In the genomic region with DNA sequence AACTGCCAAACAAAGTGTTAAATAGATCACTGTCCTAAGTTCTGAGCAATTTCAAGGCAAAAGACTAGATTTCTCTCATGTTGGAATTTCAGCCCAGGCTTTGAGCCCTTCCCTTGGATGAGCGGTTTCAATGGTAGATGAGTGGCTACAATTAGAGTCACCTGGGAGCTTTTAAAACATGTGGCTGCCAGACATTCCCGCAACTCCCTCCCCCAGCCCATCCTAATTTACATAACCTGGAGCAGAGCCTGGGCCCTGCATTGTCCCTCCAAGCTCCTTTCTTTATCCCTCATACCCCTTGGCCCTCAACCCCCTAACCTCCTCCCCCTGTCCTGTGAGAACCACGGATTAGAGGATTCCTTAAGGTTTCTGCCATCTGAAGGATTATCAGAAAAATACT, we compare ENCODE assay signal across 29 cellular contexts.
DNase-seq lines count a peak whose midpoint lies in the region; ATAC-seq and TF ChIP-seq lines count a peak whose summit lies in the region.
"Had no signal": no experiment of that assay in that cellular context is flagged by ENCODE, and none has a peak within 500 bp of the region (broad histone marks: within the 10 kb centered on the region; RNA-seq: fewer than 3 reads in every experiment).

No MANE protein-coding gene starts in this region.

- DNase-seq in NCI-H1105 treated with DMSO at 0.1 percent for 48 hours (lab: John Stamatoyannopoulos, UW) (peak; percentile 23), NCI-H1105 (lab: John Stamatoyannopoulos, UW) (no peak), WTC11 (ENCODE audit: low spot score) (peak; percentile 46), iPS DF 6.9 (ENCODE audit: low read depth, low spot score) (peak; percentile 33), body of pancreas (no peak), COLO668 (lab: John Stamatoyannopoulos, UW; ENCODE audit: unreplicated experiment) (no peak)
- DNase-seq: activated effector memory CD4-positive, alpha-beta T cell treated with Interleukin-2 at 50 U/mL for 16 hours; activated naive CD8-positive, alpha-beta T cell treated with anti-CD3 and anti-CD28 coated beads for 36 hours; activated T-cell treated with anti-CD3 and anti-CD28 coated beads for 4 hours; CD4-positive, CD25-positive, alpha-beta regulatory T cell; dorsolateral prefrontal cortex; GOT3; hippocampal formation; kidney; naive B cell; NCI-H1092; NCI-H774; PC-3; stimulated activated naive CD4-positive, alpha-beta T cell treated with Interleukin-2 at 50 U/mL for 16 hours had no signal

- H3K27ac Mint-ChIP-seq in WTC11: no peak overlapping the region
- H3K27ac Mint-ChIP-seq: activated CD4-positive, alpha-beta T cell treated with anti-CD3 and anti-CD28 coated beads for 36 hours; activated naive CD8-positive, alpha-beta T cell treated with anti-CD3 and anti-CD28 coated beads for 36 hours; CD4-positive, CD25-positive, alpha-beta regulatory T cell; IgD-negative memory B cell; mesothelial cell of epicardium; naive B cell; T-helper 2 cell treated with Interferon-gamma antibody and Interleukin-4, amounts not matched to agents 5 μg/mL and 100 μg/mL, for 36 hours had no signal

- POLR2A ChIA-PET in WTC11 (lab: Charles Lee): no interaction called here

- no peak overlapping the region for H3K4me3 Mint-ChIP-seq in WTC11
- H3K4me3 Mint-ChIP-seq: activated CD4-positive, alpha-beta T cell treated with anti-CD3 and anti-CD28 coated beads for 36 hours; activated naive CD8-positive, alpha-beta T cell treated with anti-CD3 and anti-CD28 coated beads for 36 hours; CD4-positive, CD25-positive, alpha-beta regulatory T cell; IgD-negative memory B cell; mesothelial cell of epicardium; naive B cell; T-helper 2 cell treated with Interferon-gamma antibody and Interleukin-4, amounts not matched to agents 5 μg/mL and 100 μg/mL, for 36 hours had no signal

- no peak overlapping the region for H3K4me3 ChIP-seq in HUES64 (ENCODE audit: low read length)
- no peak overlapping the region for H3K4me3 ChIP-seq in iPS DF 6.9 (ENCODE audit: low read length)
- H3K4me3 ChIP-seq in body of pancreas: no peak overlapping the region
- H3K4me3 ChIP-seq: dorsolateral prefrontal cortex, gastroesophageal sphincter, thoracic aorta, vagina had no signal

- WGBS in HUES64: 28% methylated on average over 3 of the region's 3 CpGs
- no CpG with 5 or more reads among the region's 3 CpGs for WGBS in iPS DF 6.9 (ENCODE audit: insufficient coverage, insufficient read length)
- WGBS in body of pancreas, 2 donors: 71 to 76% methylated on average over 3 of the region's 3 CpGs

- ATAC-seq in WTC11 (peak; percentile 98), HG03457 (IDR thresholded peaks at IDR 0.05; ENCODE audit: unreplicated experiment) (no peak), body of pancreas (no peak)
- ATAC-seq: gastroesophageal sphincter, PC-3 had no signal

- no peaks in the 10 kb centered on the region; the same call in 1 of the 2 replicates for H3K27me3 Mint-ChIP-seq in WTC11 (ENCODE audit: low read depth)

- H3K27me3 ChIP-seq in HUES64 (ENCODE audit: insufficient read depth, low read length) (no peaks in the 10 kb centered on the region), iPS DF 6.9 (ENCODE audit: control insufficient read depth, insufficient read depth, low read length) (no peaks in the 10 kb centered on the region), body of pancreas (no peaks in the 10 kb centered on the region)
- H3K27me3 ChIP-seq: dorsolateral prefrontal cortex, gastroesophageal sphincter, vagina had no signal

- no peak for TF ChIP-seq POLR2A in body of pancreas (IDR thresholded peaks at IDR 0.05)

- H3K27ac ChIP-seq in HUES64 (ENCODE audit: low read depth, low read length): 0 out of 2 replicates have a peak overlapping the region, but pooled peaks have one; percentile 11
- H3K27ac ChIP-seq in iPS DF 6.9 (ENCODE audit: low read length): no peak overlapping the region
- H3K27ac ChIP-seq in body of pancreas: no peak overlapping the region
- H3K27ac ChIP-seq: 22Rv1, gastroesophageal sphincter, thoracic aorta, vagina had no signal

- intact Hi-C loops in body of pancreas (cut with DNase I): no loop called here

- H3K4me1 Mint-ChIP-seq in WTC11: peaks cover 20% of the 10 kb centered on the region
- H3K4me1 Mint-ChIP-seq: activated CD4-positive, alpha-beta T cell treated with anti-CD3 and anti-CD28 coated beads for 36 hours; activated naive CD8-positive, alpha-beta T cell treated with anti-CD3 and anti-CD28 coated beads for 36 hours; CD4-positive, CD25-positive, alpha-beta regulatory T cell; IgD-negative memory B cell; mesothelial cell of epicardium; naive B cell had no signal

- H3K9me3 ChIP-seq in HUES64 (ENCODE audit: insufficient read depth, low read depth, low read length) (0 out of 2 replicates have a peak, but pooled peaks cover 4% of the 10 kb centered on the region), iPS DF 6.9 (ENCODE audit: control insufficient read depth, insufficient read depth, low read length) (no peaks in the 10 kb centered on the region), body of pancreas (no peaks in the 10 kb centered on the region)
- H3K9me3 ChIP-seq: gastroesophageal sphincter, thoracic aorta, vagina had no signal

- TF ChIP-seq CTCF in WTC11 (IDR thresholded peaks at IDR 0.05): no peak
- no peak for TF ChIP-seq CTCF in body of pancreas (IDR thresholded peaks at IDR 0.05)

- peaks cover 27% of the 10 kb centered on the region for H3K9me3 Mint-ChIP-seq in WTC11
- H3K9me3 Mint-ChIP-seq: activated naive CD8-positive, alpha-beta T cell treated with anti-CD3 and anti-CD28 coated beads for 36 hours; T-helper 2 cell treated with Interferon-gamma antibody and Interleukin-4, amounts not matched to agents 5 μg/mL and 100 μg/mL, for 36 hours had no signal

- peaks cover 16% of the 10 kb centered on the region for H3K36me3 Mint-ChIP-seq in WTC11
- H3K36me3 Mint-ChIP-seq: activated naive CD8-positive, alpha-beta T cell treated with anti-CD3 and anti-CD28 coated beads for 36 hours; CD4-positive, CD25-positive, alpha-beta regulatory T cell; IgD-negative memory B cell; naive B cell had no signal

- H3K36me3 ChIP-seq in HUES64 (ENCODE audit: insufficient read depth, low read length) (no peaks in the 10 kb centered on the region), iPS DF 6.9 (ENCODE audit: control insufficient read depth, insufficient read depth, low read length) (no peaks in the 10 kb centered on the region), body of pancreas (replicated peaks in 1 of 2; ENCODE audit: insufficient read depth in 1 of 2, low read depth in 2 of 2) (no peaks in the 10 kb centered on the region)
- H3K36me3 ChIP-seq: gastroesophageal sphincter, thoracic aorta, vagina had no signal

- H3K4me1 ChIP-seq in HUES64 (ENCODE audit: insufficient read depth, low read length) (peaks cover 23% of the 10 kb centered on the region; the same call in 1 of the 2 replicates), iPS DF 6.9 (ENCODE audit: control insufficient read depth, insufficient read depth, low read length) (no peaks in the 10 kb centered on the region), body of pancreas (no peaks in the 10 kb centered on the region)
- H3K4me1 ChIP-seq: gastroesophageal sphincter, vagina had no signal

- no peak overlapping the region for H3K9ac ChIP-seq in HUES64 (ENCODE audit: low read depth, low read length)

- CTCF ChIA-PET in WTC11 (lab: Charles Lee): interaction anchor here (0.9 to 1.3 kb wide), 4 partner anchors 19 to 113 kb away, joined by 3 to 4 read pairs (median 4); no protein-coding TSS in a partner anchor

TF ChIP-seq in WTC11, 78 proteins besides CTCF, POLR2A, EP300 and RAD21 (continues in another document):
- TF ChIP-seq, protein P1, sequence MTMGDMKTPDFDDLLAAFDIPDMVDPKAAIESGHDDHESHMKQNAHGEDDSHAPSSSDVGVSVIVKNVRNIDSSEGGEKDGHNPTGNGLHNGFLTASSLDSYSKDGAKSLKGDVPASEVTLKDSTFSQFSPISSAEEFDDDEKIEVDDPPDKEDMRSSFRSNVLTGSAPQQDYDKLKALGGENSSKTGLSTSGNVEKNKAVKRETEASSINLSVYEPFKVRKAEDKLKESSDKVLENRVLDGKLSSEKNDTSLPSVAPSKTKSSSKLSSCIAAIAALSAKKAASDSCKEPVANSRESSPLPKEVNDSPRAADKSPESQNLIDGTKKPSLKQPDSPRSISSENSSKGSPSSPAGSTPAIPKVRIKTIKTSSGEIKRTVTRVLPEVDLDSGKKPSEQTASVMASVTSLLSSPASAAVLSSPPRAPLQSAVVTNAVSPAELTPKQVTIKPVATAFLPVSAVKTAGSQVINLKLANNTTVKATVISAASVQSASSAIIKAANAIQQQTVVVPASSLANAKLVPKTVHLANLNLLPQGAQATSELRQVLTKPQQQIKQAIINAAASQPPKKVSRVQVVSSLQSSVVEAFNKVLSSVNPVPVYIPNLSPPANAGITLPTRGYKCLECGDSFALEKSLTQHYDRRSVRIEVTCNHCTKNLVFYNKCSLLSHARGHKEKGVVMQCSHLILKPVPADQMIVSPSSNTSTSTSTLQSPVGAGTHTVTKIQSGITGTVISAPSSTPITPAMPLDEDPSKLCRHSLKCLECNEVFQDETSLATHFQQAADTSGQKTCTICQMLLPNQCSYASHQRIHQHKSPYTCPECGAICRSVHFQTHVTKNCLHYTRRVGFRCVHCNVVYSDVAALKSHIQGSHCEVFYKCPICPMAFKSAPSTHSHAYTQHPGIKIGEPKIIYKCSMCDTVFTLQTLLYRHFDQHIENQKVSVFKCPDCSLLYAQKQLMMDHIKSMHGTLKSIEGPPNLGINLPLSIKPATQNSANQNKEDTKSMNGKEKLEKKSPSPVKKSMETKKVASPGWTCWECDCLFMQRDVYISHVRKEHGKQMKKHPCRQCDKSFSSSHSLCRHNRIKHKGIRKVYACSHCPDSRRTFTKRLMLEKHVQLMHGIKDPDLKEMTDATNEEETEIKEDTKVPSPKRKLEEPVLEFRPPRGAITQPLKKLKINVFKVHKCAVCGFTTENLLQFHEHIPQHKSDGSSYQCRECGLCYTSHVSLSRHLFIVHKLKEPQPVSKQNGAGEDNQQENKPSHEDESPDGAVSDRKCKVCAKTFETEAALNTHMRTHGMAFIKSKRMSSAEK (CRISPR knock-in tag; IDR thresholded peaks at IDR 0.05; ENCODE audit: borderline replicate concordance): no peak
- TF ChIP-seq ZNF232 (CRISPR knock-in tag; IDR thresholded peaks at IDR 0.05) (no peak), OVOL2 (CRISPR knock-in tag; IDR thresholded peaks at IDR 0.05; ENCODE audit: borderline replicate concordance) (no peak)
- TF ChIP-seq, protein P2, sequence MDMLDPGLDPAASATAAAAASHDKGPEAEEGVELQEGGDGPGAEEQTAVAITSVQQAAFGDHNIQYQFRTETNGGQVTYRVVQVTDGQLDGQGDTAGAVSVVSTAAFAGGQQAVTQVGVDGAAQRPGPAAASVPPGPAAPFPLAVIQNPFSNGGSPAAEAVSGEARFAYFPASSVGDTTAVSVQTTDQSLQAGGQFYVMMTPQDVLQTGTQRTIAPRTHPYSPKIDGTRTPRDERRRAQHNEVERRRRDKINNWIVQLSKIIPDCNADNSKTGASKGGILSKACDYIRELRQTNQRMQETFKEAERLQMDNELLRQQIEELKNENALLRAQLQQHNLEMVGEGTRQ (CRISPR knock-in tag; IDR thresholded peaks at IDR 0.05): no peak

Comparison
In these comparisons a context has a peak if more than half of its experiments do, and no peak if none do; other contexts are left out.
1. DNase-seq: peak in NCI-H1105 treated with DMSO at 0.1 percent for 48 hours (single experiment), WTC11 (single experiment) and iPS DF 6.9 (single experiment); none in NCI-H1105 (single experiment), body of pancreas (0 of 4) and COLO668 (single experiment).